Comparison of ENCODE assay signal across 17 cellular contexts in the genomic region with DNA sequence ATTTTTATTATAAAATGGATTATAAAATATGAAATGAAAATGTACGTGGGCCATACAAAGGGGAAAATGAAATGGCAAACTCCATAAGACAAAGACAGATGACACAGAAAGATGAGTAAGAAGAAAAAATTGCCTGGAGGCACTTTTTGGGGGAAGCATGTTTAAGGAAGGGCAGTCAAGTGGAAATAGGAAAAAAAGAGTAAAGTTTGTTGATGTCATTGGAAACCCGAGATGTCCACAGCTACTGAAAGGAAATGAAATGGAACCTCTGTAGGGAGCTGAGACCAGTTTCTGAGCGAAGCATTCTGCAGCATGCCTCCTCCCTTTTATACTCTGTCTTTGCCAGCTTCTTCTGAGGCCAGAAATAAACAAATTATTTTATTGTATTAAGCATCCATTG.
DNase-seq lines count a peak whose midpoint lies in the region; ATAC-seq, FAIRE-seq and TF ChIP-seq lines count a peak whose summit lies in the region.
"Had no signal": no experiment of that assay in that cellular context is flagged by ENCODE, and none has a peak within 500 bp of the region (broad histone marks: within the 10 kb centered on the region; RNA-seq: fewer than 3 reads in every experiment).

No MANE protein-coding gene starts in this region.

- TF ChIP-seq POLR2A in GM12891 (IDR thresholded peaks at IDR 0.05; ENCODE audit: low read depth, low read length), result no peak

- ATAC-seq in HG03565 (IDR thresholded peaks at IDR 0.05; ENCODE audit: unreplicated experiment), result no peak
- ATAC-seq in HG03135 (IDR thresholded peaks at IDR 0.05; ENCODE audit: unreplicated experiment), result no peak
- ATAC-seq: activated T-helper 17 cell treated with anti-CD3 and anti-CD28 coated beads, Interleukin-2, amount 50 U/mL, for 72 hours had no signal

- H3K36me3 ChIP-seq in A673 (ENCODE audit: insufficient read depth, low read length, poor library complexity, severe bottlenecking), result no peaks in the 10 kb centered on the region
- H3K36me3 ChIP-seq: tibial nerve had no signal

- H3K4me1 ChIP-seq in A673 (ENCODE audit: insufficient read depth, low read length, poor library complexity, severe bottlenecking), result no peaks in the 10 kb centered on the region

- no peaks in the 10 kb centered on the region for H3K9me3 ChIP-seq in A673 (ENCODE audit: low read depth, low read length, poor library complexity, severe bottlenecking)
- H3K9me3 ChIP-seq: tibial nerve had no signal

- H3K27ac ChIP-seq in A673 (ENCODE audit: low read depth, low read length, poor library complexity, severe bottlenecking), result no peak overlapping the region
- H3K27ac ChIP-seq: hepatocyte had no signal

- H3K27me3 ChIP-seq in A673 (replicated peaks; ENCODE audit: insufficient read depth, low read depth, low read length, poor library complexity), result no peaks in the 10 kb centered on the region
- H3K27me3 ChIP-seq: hepatocyte, tibial nerve had no signal

- no TSS peak for BruUV-seq in A673 (replicated peaks; lab: Mats Ljungman, UMichigan)

- FAIRE-seq in GM12891 (lab: Jason Lieb, UNC), result no peak

- intact Hi-C loops in A673 (cut with micrococcal nuclease; ENCODE audit: unreplicated experiment), result no loop called here

- no peak overlapping the region for H3K4me3 ChIP-seq in A673 (ENCODE audit: low read depth, low read length, poor library complexity, severe bottlenecking)
- H3K4me3 ChIP-seq: hepatocyte, lung, tibial nerve had no signal

- CTCF ChIA-PET in A673 (lab: Charles Lee), result no interaction called here

- in situ Hi-C loops in SK-MEL-5 (cut with HindIII; ENCODE audit: low pct_unique_long_range_greater_than_20kb, low sequenced_read_pairs), result no loop called here

- no peak for TF ChIP-seq CTCF in A673 (conservative IDR thresholded peaks at IDR 0.05; ENCODE audit: low read depth, low read length)

- DNase-seq in A673 (ENCODE audit: low spot score) (peak; percentile 34), HS-5 (ENCODE audit: low read depth) (peak; percentile 34), SK-MEL-5 (ENCODE audit: low read depth, low spot score) (peak; percentile 55), glomerular visceral epithelial cell (ENCODE audit: extremely low spot score) (peak; percentile 86), GM12891 (ENCODE audit: insufficient read length, low spot score) (no peak), mesenteric fat pad (ENCODE audit: low spot score) (no peak)
- DNase-seq: activated CD4-positive, alpha-beta memory T cell treated with anti-CD3 and anti-CD28 coated beads for 36 hours; caudate nucleus; DMS153; NCI-H510A treated with DMSO at 0.1 percent for 48 hours; T1000 had no signal

- POLR2A ChIA-PET in A673 (lab: Charles Lee; ENCODE audit: low non-redundant PET), result no interaction called here

TF ChIP-seq in GM12891, 5 proteins besides CTCF, POLR2A, EP300 and RAD21:
- TF ChIP-seq PAX5 (IDR thresholded peaks at IDR 0.05; ENCODE audit: insufficient read depth, low read length, severe bottlenecking) (no peak), POU2F2 (IDR thresholded peaks at IDR 0.05; ENCODE audit: low read depth, low read length) (no peak), POLR2AphosphoS5 (IDR thresholded peaks at IDR 0.05; ENCODE audit: low read depth, low read length) (no peak), SPI1 (IDR thresholded peaks at IDR 0.05; ENCODE audit: low read depth, low read length) (no peak), TAF1 (IDR thresholded peaks at IDR 0.05; ENCODE audit: low read depth, low read length) (no peak)

Comparison
In these comparisons a context has a peak if more than half of its experiments do, and no peak if none do; other contexts are left out.
1. DNase-seq: peak in A673 (single experiment), HS-5 (single experiment), SK-MEL-5 (single experiment) and glomerular visceral epithelial cell (single experiment); none in GM12891 (single experiment) and mesenteric fat pad (single experiment).